ENCODE assay signal across 1 cellular context in the genomic region with DNA sequence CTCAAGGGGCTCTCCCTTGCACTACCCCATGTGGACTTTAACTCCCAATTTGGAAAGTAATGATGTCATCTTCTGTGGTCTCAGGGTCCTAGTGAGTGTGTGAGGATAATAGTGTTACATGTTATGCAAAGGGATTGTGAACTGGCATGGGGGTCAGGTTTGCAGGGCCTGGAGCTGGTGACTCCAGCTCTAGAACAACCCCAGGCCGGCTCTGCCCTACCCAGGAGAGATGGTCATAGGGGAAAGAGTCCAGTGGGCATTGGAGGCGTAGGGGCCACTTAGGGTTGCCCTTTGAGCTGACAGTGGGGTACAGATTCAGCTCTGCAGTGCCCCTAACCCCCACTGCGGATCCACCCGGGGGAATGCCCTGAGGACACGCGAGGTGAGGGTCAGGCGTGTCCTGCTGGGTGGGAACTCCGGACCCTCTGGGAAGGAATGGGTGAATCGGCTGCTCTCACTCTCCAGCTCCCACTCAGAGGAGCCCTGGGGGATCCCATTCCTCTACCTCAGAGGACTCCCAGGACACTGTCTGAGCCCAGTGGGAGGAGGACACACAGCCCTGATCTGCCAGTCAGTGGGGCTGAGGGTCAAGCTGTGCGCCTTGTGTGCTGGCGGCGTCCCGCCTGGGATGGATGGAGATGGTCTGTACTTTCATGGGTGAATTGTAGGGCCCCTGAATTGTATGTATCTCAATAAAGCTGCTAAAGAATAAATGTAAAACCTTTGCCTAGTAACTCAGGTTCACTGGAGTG.
TF ChIP-seq lines count a peak whose summit lies in the region.

No MANE protein-coding gene starts in this region.

TF ChIP-seq in HEK293, 187 proteins besides CTCF, POLR2A, EP300 and RAD21 (continued from another document):
- TF ChIP-seq, protein P1, sequence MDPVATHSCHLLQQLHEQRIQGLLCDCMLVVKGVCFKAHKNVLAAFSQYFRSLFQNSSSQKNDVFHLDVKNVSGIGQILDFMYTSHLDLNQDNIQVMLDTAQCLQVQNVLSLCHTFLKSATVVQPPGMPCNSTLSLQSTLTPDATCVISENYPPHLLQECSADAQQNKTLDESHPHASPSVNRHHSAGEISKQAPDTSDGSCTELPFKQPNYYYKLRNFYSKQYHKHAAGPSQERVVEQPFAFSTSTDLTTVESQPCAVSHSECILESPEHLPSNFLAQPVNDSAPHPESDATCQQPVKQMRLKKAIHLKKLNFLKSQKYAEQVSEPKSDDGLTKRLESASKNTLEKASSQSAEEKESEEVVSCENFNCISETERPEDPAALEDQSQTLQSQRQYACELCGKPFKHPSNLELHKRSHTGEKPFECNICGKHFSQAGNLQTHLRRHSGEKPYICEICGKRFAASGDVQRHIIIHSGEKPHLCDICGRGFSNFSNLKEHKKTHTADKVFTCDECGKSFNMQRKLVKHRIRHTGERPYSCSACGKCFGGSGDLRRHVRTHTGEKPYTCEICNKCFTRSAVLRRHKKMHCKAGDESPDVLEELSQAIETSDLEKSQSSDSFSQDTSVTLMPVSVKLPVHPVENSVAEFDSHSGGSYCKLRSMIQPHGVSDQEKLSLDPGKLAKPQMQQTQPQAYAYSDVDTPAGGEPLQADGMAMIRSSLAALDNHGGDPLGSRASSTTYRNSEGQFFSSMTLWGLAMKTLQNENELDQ (tag by site-specific recombination; IDR thresholded peaks at IDR 0.05; ENCODE audit: low read depth), result no peak
- TF ChIP-seq, protein P2, sequence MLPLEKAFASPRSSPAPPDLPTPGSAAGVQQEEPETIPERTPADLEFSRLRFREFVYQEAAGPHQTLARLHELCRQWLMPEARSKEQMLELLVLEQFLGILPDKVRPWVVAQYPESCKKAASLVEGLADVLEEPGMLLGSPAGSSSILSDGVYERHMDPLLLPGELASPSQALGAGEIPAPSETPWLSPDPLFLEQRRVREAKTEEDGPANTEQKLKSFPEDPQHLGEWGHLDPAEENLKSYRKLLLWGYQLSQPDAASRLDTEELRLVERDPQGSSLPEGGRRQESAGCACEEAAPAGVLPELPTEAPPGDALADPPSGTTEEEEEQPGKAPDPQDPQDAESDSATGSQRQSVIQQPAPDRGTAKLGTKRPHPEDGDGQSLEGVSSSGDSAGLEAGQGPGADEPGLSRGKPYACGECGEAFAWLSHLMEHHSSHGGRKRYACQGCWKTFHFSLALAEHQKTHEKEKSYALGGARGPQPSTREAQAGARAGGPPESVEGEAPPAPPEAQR (tag by site-specific recombination; IDR thresholded peaks at IDR 0.05), result no peak
TF ChIP-seq in HEK293: peak in this region for 6.
